In the genomic region with DNA sequence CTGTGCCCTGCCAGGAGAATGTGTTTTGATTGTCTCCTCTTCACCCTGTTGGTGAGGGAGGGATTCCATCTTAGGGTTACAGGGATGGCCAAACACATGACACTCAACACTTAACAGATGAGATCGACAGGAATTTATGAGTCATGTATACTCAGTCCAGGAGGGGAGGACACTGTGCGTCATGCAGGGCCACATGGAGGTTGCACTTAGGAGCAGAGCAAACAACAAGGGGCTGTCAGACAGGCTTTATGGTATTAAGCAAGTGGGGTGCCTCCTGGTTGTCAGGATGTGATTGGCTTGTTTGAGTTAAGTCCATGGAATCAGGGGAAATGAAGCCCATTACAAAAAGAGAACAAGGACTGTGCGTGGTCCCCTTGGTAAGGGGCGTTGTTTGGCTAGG, we compare ENCODE assay signal across 15 cellular contexts. TPM values are rescaled to one million over a fixed set of nuclear protein-coding genes. Genes with fewer than 3 reads are reported as not detected.
DNase-seq lines count a peak whose midpoint lies in the region; ATAC-seq lines count a peak whose summit lies in the region.
"Had no signal": no experiment of that assay in that cellular context is flagged by ENCODE, and none has a peak within 500 bp of the region (broad histone marks: within the 10 kb centered on the region; RNA-seq: fewer than 3 reads in every experiment).

No MANE protein-coding gene starts in this region.

- H3K4me3 Mint-ChIP-seq in activated naive CD4-positive, alpha-beta T cell treated with anti-CD3 and anti-CD28 coated beads, Interleukin-2, amount 10 ng/mL, durations not matched to agents 7 days and 5 days: no peak overlapping the region
- no peak overlapping the region for H3K4me3 Mint-ChIP-seq in T-cell
- H3K4me3 Mint-ChIP-seq in stimulated activated memory B cell treated with anti-CD40 and anti-IgM and Interleukin-4, amounts not matched to agents 10 μg/mL and 1 μg/mL and 100 μg/mL, for 72 hours: no peak overlapping the region
- H3K4me3 Mint-ChIP-seq: effector memory CD8-positive, alpha-beta T cell; memory B cell; T-helper 2 cell treated with Interferon-gamma antibody and Interleukin-4, amounts not matched to agents 5 μg/mL and 100 μg/mL, for 36 hours had no signal

- no peaks in the 10 kb centered on the region for H3K27me3 Mint-ChIP-seq in activated naive CD4-positive, alpha-beta T cell treated with anti-CD3 and anti-CD28 coated beads, Interleukin-2, amount 10 ng/mL, durations not matched to agents 7 days and 5 days
- H3K27me3 Mint-ChIP-seq in T-cell: peaks cover 0 to 3% of the 10 kb centered on the region in 2 donors
- peaks cover 29% of the 10 kb centered on the region for H3K27me3 Mint-ChIP-seq in stimulated activated memory B cell treated with anti-CD40 and anti-IgM and Interleukin-4, amounts not matched to agents 10 μg/mL and 1 μg/mL and 100 μg/mL, for 72 hours
- H3K27me3 Mint-ChIP-seq: effector memory CD8-positive, alpha-beta T cell had no signal

- POLR2A ChIA-PET in T-cell (lab: Charles Lee): no interaction called here

- no peaks in the 10 kb centered on the region for H3K36me3 Mint-ChIP-seq in activated naive CD4-positive, alpha-beta T cell treated with anti-CD3 and anti-CD28 coated beads, Interleukin-2, amount 50 U/mL, for 72 hours
- H3K36me3 Mint-ChIP-seq in activated naive CD4-positive, alpha-beta T cell treated with anti-CD3 and anti-CD28 coated beads, Interleukin-2, amount 10 ng/mL, durations not matched to agents 7 days and 5 days: no peaks in the 10 kb centered on the region
- peaks cover under 1% of the 10 kb centered on the region for H3K36me3 Mint-ChIP-seq in T-cell
- no peaks in the 10 kb centered on the region for H3K36me3 Mint-ChIP-seq in stimulated activated memory B cell treated with anti-CD40 and anti-IgM and Interleukin-4, amounts not matched to agents 10 μg/mL and 1 μg/mL and 100 μg/mL, for 72 hours
- H3K36me3 Mint-ChIP-seq: memory B cell had no signal

- no peak overlapping the region for H3K27ac ChIP-seq in epithelial cell of prostate
- H3K27ac ChIP-seq: KMS-11, PC-9 had no signal

- peaks cover 4% of the 10 kb centered on the region for H3K4me1 Mint-ChIP-seq in activated naive CD4-positive, alpha-beta T cell treated with anti-CD3 and anti-CD28 coated beads, Interleukin-2, amount 10 ng/mL, durations not matched to agents 7 days and 5 days
- H3K4me1 Mint-ChIP-seq in T-cell: peaks cover 7 to 30% (median 13%) of the 10 kb centered on the region in 3 donors
- peaks cover 13% of the 10 kb centered on the region for H3K4me1 Mint-ChIP-seq in stimulated activated memory B cell treated with anti-CD40 and anti-IgM and Interleukin-4, amounts not matched to agents 10 μg/mL and 1 μg/mL and 100 μg/mL, for 72 hours

- H3K9me3 Mint-ChIP-seq in activated naive CD4-positive, alpha-beta T cell treated with anti-CD3 and anti-CD28 coated beads, Interleukin-2, amount 50 U/mL, for 72 hours: no peaks in the 10 kb centered on the region
- H3K9me3 Mint-ChIP-seq in activated naive CD4-positive, alpha-beta T cell treated with anti-CD3 and anti-CD28 coated beads, Interleukin-2, amount 10 ng/mL, durations not matched to agents 7 days and 5 days: no peaks in the 10 kb centered on the region
- no peaks in the 10 kb centered on the region for H3K9me3 Mint-ChIP-seq in T-cell
- no peaks in the 10 kb centered on the region for H3K9me3 Mint-ChIP-seq in stimulated activated memory B cell treated with anti-CD40 and anti-IgM and Interleukin-4, amounts not matched to agents 10 μg/mL and 1 μg/mL and 100 μg/mL, for 72 hours
- H3K9me3 Mint-ChIP-seq: effector memory CD8-positive, alpha-beta T cell; memory B cell; T-helper 2 cell treated with Interferon-gamma antibody and Interleukin-4, amounts not matched to agents 5 μg/mL and 100 μg/mL, for 36 hours had no signal

- ATAC-seq in activated naive CD4-positive, alpha-beta T cell treated with anti-CD3 and anti-CD28 coated beads, Interleukin-2, amount 50 U/mL, for 72 hours: peak; percentile 61 to 75
- peak; percentile 72 for ATAC-seq in stimulated activated naive CD8-positive, alpha-beta T cell treated with anti-CD3 and anti-CD28 coated beads, Interleukin-15, Interleukin-2, amounts not matched to agents 100 U/mL and 50 U/mL, for 24 hours
- no peak for ATAC-seq in T-cell (replicated peaks in 1 of 4)
- no peak for ATAC-seq in stimulated activated memory B cell treated with anti-CD40 and anti-IgM and Interleukin-4, amounts not matched to agents 10 μg/mL and 1 μg/mL and 100 μg/mL, for 72 hours
- ATAC-seq: effector memory CD8-positive, alpha-beta T cell had no signal

- no peak for DNase-seq in activated naive CD4-positive, alpha-beta T cell treated with anti-CD3 and anti-CD28 coated beads, Interleukin-2, amount 50 U/mL, for 72 hours (ENCODE audit: low spot score in 2 of 2)
- no peak for DNase-seq in activated naive CD4-positive, alpha-beta T cell treated with anti-CD3 and anti-CD28 coated beads, Interleukin-2, amount 10 ng/mL, durations not matched to agents 7 days and 5 days
- DNase-seq in NCI-H460 (ENCODE audit: extremely low read depth, low read depth): peak; percentile 18
- DNase-seq in epithelial cell of prostate (ENCODE audit: low read depth, low spot score): peak; percentile 20
- DNase-seq in stimulated activated naive CD8-positive, alpha-beta T cell treated with anti-CD3 and anti-CD28 coated beads, Interleukin-15, Interleukin-2, amounts not matched to agents 100 U/mL and 50 U/mL, for 24 hours: no peak
- DNase-seq in T-cell: no peak
- no peak for DNase-seq in NCI-H748 treated with DMSO at 0.1 percent for 48 hours (lab: John Stamatoyannopoulos, UW)
- DNase-seq: DND-41; effector memory CD8-positive, alpha-beta T cell; hypothalamus had no signal

- CTCF ChIA-PET in activated naive CD4-positive, alpha-beta T cell treated with anti-CD3 and anti-CD28 coated beads, Interleukin-2, amount 10 ng/mL, durations not matched to agents 7 days and 5 days (lab: Charles Lee): no interaction called here
- CTCF ChIA-PET in T-cell (lab: Charles Lee): no interaction called here

- H3K27ac Mint-ChIP-seq in activated naive CD4-positive, alpha-beta T cell treated with anti-CD3 and anti-CD28 coated beads, Interleukin-2, amount 50 U/mL, for 72 hours: no peak overlapping the region
- no peak overlapping the region for H3K27ac Mint-ChIP-seq in activated naive CD4-positive, alpha-beta T cell treated with anti-CD3 and anti-CD28 coated beads, Interleukin-2, amount 10 ng/mL, durations not matched to agents 7 days and 5 days
- H3K27ac Mint-ChIP-seq in T-cell: no peak overlapping the region
- H3K27ac Mint-ChIP-seq in stimulated activated memory B cell treated with anti-CD40 and anti-IgM and Interleukin-4, amounts not matched to agents 10 μg/mL and 1 μg/mL and 100 μg/mL, for 72 hours: no peak overlapping the region
- H3K27ac Mint-ChIP-seq: memory B cell; T-helper 2 cell treated with Interferon-gamma antibody and Interleukin-4, amounts not matched to agents 5 μg/mL and 100 μg/mL, for 36 hours had no signal

RNA-seq across cellular contexts. Expression of gene EDARADD, which starts 26.9 kb away (rescaled TPM):
- 1 to 10 TPM in 1 of 2 donors, under 1 TPM in 1; 0.60 to 1.6 TPM for total RNA-seq in activated naive CD4-positive, alpha-beta T cell treated with anti-CD3 and anti-CD28 coated beads, Interleukin-2, amount 50 U/mL, for 72 hours
- 0.12 and 0.52 TPM in 2 replicates for total RNA-seq in NCI-H460 (2014; rRNA removed; shearing (Covaris generic))
- not detected in 2 replicates for polyA plus RNA-seq in NCI-H460 (2014; cell fraction: nucleus; rRNA removed)
- total RNA-seq in T-cell: 1 to 10 TPM; 1.3 to 5.7 (median 4.2) TPM
- total RNA-seq: PC-9 had no signal

Comparison
In these comparisons a context has a peak if more than half of its experiments do, and no peak if none do; other contexts are left out.
1. ATAC-seq: peak in activated naive CD4-positive, alpha-beta T cell treated with anti-CD3 and anti-CD28 coated beads, Interleukin-2, amount 50 U/mL, for 72 hours (2 of 2) and stimulated activated naive CD8-positive, alpha-beta T cell treated with anti-CD3 and anti-CD28 coated beads, Interleukin-15, Interleukin-2, amounts not matched to agents 100 U/mL and 50 U/mL, for 24 hours (single experiment); none in T-cell (0 of 4) and stimulated activated memory B cell treated with anti-CD40 and anti-IgM and Interleukin-4, amounts not matched to agents 10 μg/mL and 1 μg/mL and 100 μg/mL, for 72 hours (single experiment).
2. DNase-seq: peak in NCI-H460 (single experiment) and epithelial cell of prostate (single experiment); none in activated naive CD4-positive, alpha-beta T cell treated with anti-CD3 and anti-CD28 coated beads, Interleukin-2, amount 50 U/mL, for 72 hours (0 of 2), activated naive CD4-positive, alpha-beta T cell treated with anti-CD3 and anti-CD28 coated beads, Interleukin-2, amount 10 ng/mL, durations not matched to agents 7 days and 5 days (single experiment), stimulated activated naive CD8-positive, alpha-beta T cell treated with anti-CD3 and anti-CD28 coated beads, Interleukin-15, Interleukin-2, amounts not matched to agents 100 U/mL and 50 U/mL, for 24 hours (single experiment), T-cell (0 of 34) and NCI-H748 treated with DMSO at 0.1 percent for 48 hours (single experiment).